Comparison of ENCODE assay signal across 15 cellular contexts in the genomic region with DNA sequence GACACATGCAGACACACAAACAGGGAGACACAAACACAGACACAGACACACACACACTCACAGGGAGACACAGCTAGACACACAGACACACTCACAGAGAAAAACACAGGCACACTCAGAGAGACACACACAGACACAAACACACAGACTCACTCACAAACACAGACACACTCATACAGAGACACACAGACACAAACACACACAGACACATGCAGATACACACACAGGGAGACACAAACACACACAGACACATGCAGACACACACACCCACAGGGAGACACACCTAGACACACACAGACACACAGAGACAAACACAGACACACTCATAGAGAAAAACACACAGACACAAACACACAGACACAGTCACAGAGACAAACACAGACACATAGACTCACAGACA.
A peak's percentile ranks its signal among the peaks of the same experiment; 100 is the strongest.
DNase-seq lines count a peak whose midpoint lies in the region; ATAC-seq, FAIRE-seq and TF ChIP-seq lines count a peak whose summit lies in the region.
"Had no signal": no experiment of that assay in that cellular context is flagged by ENCODE, and none has a peak within 500 bp of the region (broad histone marks: within the 10 kb centered on the region; RNA-seq: fewer than 3 reads in every experiment).

No MANE protein-coding gene starts in this region.

- BruUV-seq in GM12878 (replicated peaks; lab: Mats Ljungman, UMichigan): no TSS peak
- BruUV-seq in HepG2 (replicated peaks; lab: Mats Ljungman, UMichigan): no TSS peak

- no peaks in the 10 kb centered on the region for H3K36me3 ChIP-seq in GM12878 (ENCODE audit: control insufficient read depth in 2 of 2, insufficient read depth in 2 of 2, low read length in 1 of 2)
- no peaks in the 10 kb centered on the region for H3K36me3 ChIP-seq in HepG2 (replicated peaks in 1 of 2; ENCODE audit: control insufficient read depth in 1 of 2, insufficient read depth in 2 of 2, low read length in 2 of 2)
- H3K36me3 ChIP-seq: BLaER1, HAP-1 had no signal

- SMC1A ChIA-PET in GM12878 (lab: Charles Lee; ENCODE audit: uncharacterized antibody, unreplicated experiment): interaction anchor here (0.7 to 2.0 kb wide), 3 partner anchors 27 to 69 kb away, joined by 3 to 5 read pairs (median 3); no protein-coding TSS in a partner anchor

- intact Hi-C loops in GM12878 (cut with micrococcal nuclease; ENCODE audit: unreplicated experiment): loop anchor here (10.0 kb wide), 1 partner anchor 245 kb away; no protein-coding TSS in a partner anchor
- intact Hi-C loops in HepG2 (cut with micrococcal nuclease; ENCODE audit: unreplicated experiment): no loop called here

- ATAC-seq in GM12878 (no peak), HepG2 (no peak)

- in situ Hi-C loops in GM12878 (cut with MboI): no loop called here
- in situ Hi-C loops in HepG2 (cut with HindIII; ENCODE audit: extremely low pct_ligation_motif_present, low pct_unique_long_range_greater_than_20kb): no loop called here

- no peaks in the 10 kb centered on the region for H3K9me3 ChIP-seq in GM12878 (replicated peaks; ENCODE audit: control insufficient read depth, insufficient read depth, low read length)
- H3K9me3 ChIP-seq in HepG2 (ENCODE audit: low read length): no peaks in the 10 kb centered on the region
- H3K9me3 ChIP-seq: HAP-1 had no signal

- TF ChIP-seq CTCF in GM12878 (IDR thresholded peaks at IDR 0.05 in 2 of 3, conservative IDR thresholded peaks at IDR 0.05 in 1 of 3; ENCODE audit: control insufficient read depth in 2 of 3, extremely low read depth in 1 of 3, insufficient read depth in 1 of 3, low read depth in 3 of 3, low read length in 3 of 3) (no peak), HepG2 (CRISPR knock-in tag; IDR thresholded peaks at IDR 0.05) (no peak)

- no peak overlapping the region for H3K4me3 ChIP-seq in GM12878
- H3K4me3 ChIP-seq in HepG2 (replicated peaks in 1 of 3; ENCODE audit: insufficient read depth in 1 of 3, low read depth in 2 of 3, low read length in 3 of 3): no peak overlapping the region
- H3K4me3 ChIP-seq: BLaER1, HAP-1 had no signal

- no peak overlapping the region for H3K4me2 ChIP-seq in GM12878 (ENCODE audit: control insufficient read depth, insufficient read depth)
- H3K4me2 ChIP-seq in HepG2 (ENCODE audit: low read depth, low read length): no peak overlapping the region
- H3K4me2 ChIP-seq: BLaER1 had no signal

- TF ChIP-seq RAD21 in GM12878 (IDR thresholded peaks at IDR 0.05; ENCODE audit: insufficient read depth, low read depth, low read length): no peak
- no peak for TF ChIP-seq RAD21 in HepG2 (CRISPR knock-in tag; IDR thresholded peaks at IDR 0.05)

- DNase-seq in GM12892 (ENCODE audit: insufficient read length) (no peak), GM12878 (ENCODE audit: low read depth, low spot score) (no peak), HepG2 (ENCODE audit: low spot score) (no peak), epidermal melanocyte (ENCODE audit: insufficient read length, low spot score) (no peak), NCI-H524 (lab: John Stamatoyannopoulos, UW) (no peak), SIG-M5 (lab: John Stamatoyannopoulos, UW) (no peak)
- no peak for DNase-seq in activated T-cell treated with anti-CD3 and anti-CD28 coated beads, Interleukin-2, amount 50 U/mL, for 48 hours
- DNase-seq: 8988T; CD4-positive, alpha-beta memory T cell; DMS153; DMS79; GDM1 had no signal

- TF ChIP-seq POLR2A in GM12892 (IDR thresholded peaks at IDR 0.05; ENCODE audit: low read depth, low read length): no peak
- TF ChIP-seq POLR2A in GM12878 (IDR thresholded peaks at IDR 0.05; ENCODE audit: low read depth, low read length): no peak
- no peak for TF ChIP-seq POLR2A in HepG2 (IDR thresholded peaks at IDR 0.05; ENCODE audit: insufficient read depth in 1 of 2, low read depth in 2 of 2, low read length in 2 of 2)

- RAD21 ChIA-PET in GM12878 (lab: Charles Lee; ENCODE audit: unreplicated experiment): no interaction called here

- H3K9ac ChIP-seq in GM12878 (ENCODE audit: control insufficient read depth, insufficient read depth, low read length) (no peak overlapping the region), HepG2 (ENCODE audit: insufficient read depth, low read depth, low read length) (no peak overlapping the region)
- H3K9ac ChIP-seq: BLaER1 had no signal

- CTCF ChIA-PET in GM12878 (lab: Yijun Ruan, JAX) (no interaction called here), HepG2 (lab: Yijun Ruan, JAX; ENCODE audit: low intra/inter-chr PET ratio, low total read pairs) (no interaction called here)

- H3K27ac ChIP-seq in GM12878 (ENCODE audit: control insufficient read depth, insufficient read depth) (no peak overlapping the region), HepG2 (ENCODE audit: extremely low read length, insufficient read depth, low read length) (no peak overlapping the region)
- H3K27ac ChIP-seq: BLaER1 had no signal

- H3K27me3 ChIP-seq in GM12878 (replicated peaks in 1 of 2; ENCODE audit: control insufficient read depth in 2 of 2, insufficient read depth in 2 of 2, low read length in 1 of 2) (no peaks in the 10 kb centered on the region), HepG2 (ENCODE audit: control insufficient read depth in 1 of 2, insufficient read depth in 2 of 2, low read length in 2 of 2) (peaks cover 0 to 46% of the 10 kb centered on the region in 2 experiments; a peak in 3 of 5 replicates)
- H3K27me3 ChIP-seq: BLaER1 had no signal

- FAIRE-seq in GM12892 (lab: Jason Lieb, UNC) (peak; percentile 74), GM12878 (lab: Jason Lieb, UNC) (no peak), HepG2 (lab: Jason Lieb, UNC) (no peak)
- FAIRE-seq: GM19239 had no signal

- H4K20me1 ChIP-seq in GM12878 (ENCODE audit: control insufficient read depth, insufficient read depth) (no peaks in the 10 kb centered on the region), HepG2 (ENCODE audit: insufficient read depth, low read length) (no peaks in the 10 kb centered on the region)

- no peaks in the 10 kb centered on the region for H3K79me2 ChIP-seq in GM12878 (ENCODE audit: control insufficient read depth, insufficient read depth, low read length)
- no peaks in the 10 kb centered on the region for H3K79me2 ChIP-seq in HepG2 (ENCODE audit: insufficient read depth, low read length)

- no peak for TF ChIP-seq EP300 in GM12878 (IDR thresholded peaks at IDR 0.05; ENCODE audit: borderline replicate concordance in 1 of 2, control insufficient read depth in 1 of 2, low read depth in 2 of 2, low read length in 2 of 2)
- TF ChIP-seq EP300 in HepG2 (IDR thresholded peaks at IDR 0.05; ENCODE audit: low read depth in 2 of 2, low read length in 2 of 2): no peak
- TF ChIP-seq EP300 in HepG2 (CRISPR knock-in tag; IDR thresholded peaks at IDR 0.05; ENCODE audit: borderline replicate concordance): no peak

- H3K4me1 ChIP-seq in GM12878 (ENCODE audit: control insufficient read depth, insufficient read depth, low read length) (peaks cover 12% of the 10 kb centered on the region), HepG2 (ENCODE audit: insufficient read depth, low read length) (no peaks in the 10 kb centered on the region)
- H3K4me1 ChIP-seq: HAP-1 had no signal

- POLR2A ChIA-PET in GM12878 (lab: Charles Lee) (interaction anchor here (1.3 kb wide), 1 partner anchor 70 kb away, joined by 5 read pairs; no protein-coding TSS in a partner anchor), HepG2 (lab: Yijun Ruan, JAX) (no interaction called here)

- H2AFZ ChIP-seq in GM12878 (ENCODE audit: control insufficient read depth, low read depth, low read length): no peak overlapping the region
- H2AFZ ChIP-seq in HepG2 (ENCODE audit: low read length): no peak overlapping the region

TF ChIP-seq in GM12878, 131 proteins besides CTCF, POLR2A, EP300 and RAD21:
- TF ChIP-seq CBX5 (IDR thresholded peaks at IDR 0.05; ENCODE audit: low read depth) (no peak), SRF (IDR thresholded peaks at IDR 0.05; ENCODE audit: low read depth in 2 of 2, low read length in 2 of 2) (no peak), YY1 (IDR thresholded peaks at IDR 0.05; ENCODE audit: low read depth, low read length) (no peak), MTA2 (IDR thresholded peaks at IDR 0.05; ENCODE audit: low read depth) (no peak), IKZF2 (IDR thresholded peaks at IDR 0.05) (no peak), RUNX3 (IDR thresholded peaks at IDR 0.05; ENCODE audit: low read length) (no peak), TCF3 (IDR thresholded peaks at IDR 0.05; ENCODE audit: borderline replicate concordance, insufficient read depth, low read depth, low read length) (no peak), BRCA1 (IDR thresholded peaks at IDR 0.05; ENCODE audit: low read depth, low read length) (no peak), TBL1XR1 (IDR thresholded peaks at IDR 0.05; ENCODE audit: low read depth, low read length) (no peak), POU2F2 (IDR thresholded peaks at IDR 0.05; ENCODE audit: borderline replicate concordance, low read depth, low read length) (no peak), NBN (IDR thresholded peaks at IDR 0.05) (peak; percentile 52; the same call in 1 of the 2 replicates), HDGF (IDR thresholded peaks at IDR 0.05) (peak; percentile 96), SP1 (IDR thresholded peaks at IDR 0.05; ENCODE audit: low read depth, low read length) (no peak), SREBF2 (IDR thresholded peaks at IDR 0.05; ENCODE audit: low read length) (no peak), FOXK2 (IDR thresholded peaks at IDR 0.05) (no peak)

TF ChIP-seq in HepG2, 621 proteins besides CTCF, POLR2A, EP300 and RAD21 (continues in another document):
- TF ChIP-seq ZNF207 (IDR thresholded peaks at IDR 0.05; ENCODE audit: borderline replicate concordance) (0 out of 2 replicates have a peak, but pooled peaks have one; percentile 52), MTA3 (CRISPR knock-in tag; IDR thresholded peaks at IDR 0.05) (no peak)
